ENCODE assay signal across 15 cellular contexts in genomic region chr9:78242041-78242440, GRCh38. TPM values are rescaled to one million over a fixed set of nuclear protein-coding genes. Genes with fewer than 3 reads are reported as not detected.
DNase-seq lines count a peak whose midpoint lies in the region; ATAC-seq and TF ChIP-seq lines count a peak whose summit lies in the region.
"Had no signal": no experiment of that assay in that cellular context is flagged by ENCODE, and none has a peak within 500 bp of the region (broad histone marks: within the 10 kb centered on the region; RNA-seq: fewer than 3 reads in every experiment).

No MANE protein-coding gene starts in this region.

- H2BK120ac ChIP-seq in mesenchymal stem cell (ENCODE audit: low read depth, low read length) (no peak overlapping the region), trophoblast cell (ENCODE audit: insufficient read depth, low read length, poor library complexity) (no peak overlapping the region)

- no peak overlapping the region for H4K12ac ChIP-seq in trophoblast cell (ENCODE audit: low read depth, low read length)

- no peaks in the 10 kb centered on the region for H3K27me3 ChIP-seq in CD4-positive, alpha-beta T cell (ENCODE audit: control insufficient read depth, insufficient read depth, low read length)
- H3K27me3 ChIP-seq in mesenchymal stem cell (ENCODE audit: control insufficient read depth in 1 of 2, insufficient read depth in 1 of 2, low read length in 2 of 2) (no peaks in the 10 kb centered on the region), trophoblast cell (ENCODE audit: insufficient read depth, low read length) (no peaks in the 10 kb centered on the region)
- H3K27me3 ChIP-seq: BE2C had no signal

- H4K91ac ChIP-seq in mesenchymal stem cell (ENCODE audit: low read length) (no peak overlapping the region), trophoblast cell (ENCODE audit: low read depth, low read length) (no peak overlapping the region)

- no peaks in the 10 kb centered on the region for H3K9me3 ChIP-seq in CD4-positive, alpha-beta T cell (ENCODE audit: control insufficient read depth, low read length)
- no peaks in the 10 kb centered on the region for H3K9me3 ChIP-seq in mesenchymal stem cell (ENCODE audit: control insufficient read depth, low read length)
- no peaks in the 10 kb centered on the region for H3K9me3 ChIP-seq in trophoblast cell (ENCODE audit: insufficient read depth, low read depth, low read length)
- H3K9me3 ChIP-seq: BE2C had no signal

- H3K27me3 Mint-ChIP-seq in CD4-positive, alpha-beta T cell: no peaks in the 10 kb centered on the region
- H3K27me3 Mint-ChIP-seq: CD4-positive, CD25-positive, alpha-beta regulatory T cell had no signal

- H3K36me3 ChIP-seq in mesenchymal stem cell (ENCODE audit: control insufficient read depth in 1 of 2, insufficient read depth in 2 of 2, low read depth in 1 of 2, low read length in 2 of 2) (peaks cover 3 to 5% of the 10 kb centered on the region in 2 experiments), trophoblast cell (ENCODE audit: control insufficient read depth in 1 of 2, insufficient read depth in 2 of 2, low read length in 2 of 2) (peaks cover 6% of the 10 kb centered on the region in 2 experiments)

- no peaks in the 10 kb centered on the region for H3K9me3 Mint-ChIP-seq in CD4-positive, alpha-beta T cell
- H3K9me3 Mint-ChIP-seq: CD4-positive, CD25-positive, alpha-beta regulatory T cell; GM23338 had no signal

- CTCF ChIA-PET in CD4-positive, alpha-beta T cell (lab: Charles Lee): no interaction called here

- no peak overlapping the region for H3K27ac ChIP-seq in CD4-positive, alpha-beta T cell (ENCODE audit: low read depth, low read length)
- H3K27ac ChIP-seq in mesenchymal stem cell (ENCODE audit: low read length, poor library complexity, severe bottlenecking) (no peak overlapping the region), trophoblast cell (ENCODE audit: low read depth, low read length) (no peak overlapping the region)
- H3K27ac ChIP-seq: HL-60 had no signal

- H3K14ac ChIP-seq in mesenchymal stem cell (ENCODE audit: low read length in 2 of 2) (no peak overlapping the region), trophoblast cell (ENCODE audit: low read length) (no peak overlapping the region)

- H2AFZ ChIP-seq in mesenchymal stem cell (ENCODE audit: low read depth, low read length): no peak overlapping the region
- H2AFZ ChIP-seq in trophoblast cell (ENCODE audit: insufficient read depth, low read length, poor library complexity): no peak overlapping the region
- H2AFZ ChIP-seq: GM23338 had no signal

- DNase-seq in CD4-positive, alpha-beta T cell: no peak
- DNase-seq in HuH-7 (ENCODE audit: low spot score) (peak; percentile 20), left lobe of liver (ENCODE audit: low spot score) (no peak), mesenchymal stem cell (peak; percentile 19), trophoblast cell (no peak)
- DNase-seq: BE2C, C1 segment of cervical spinal cord, DMS153, DMS79, GDM1, HCEC 1CT had no signal

- no peak overlapping the region for H2BK15ac ChIP-seq in mesenchymal stem cell (ENCODE audit: low read depth, poor library complexity, severe bottlenecking)

- H2AK5ac ChIP-seq in mesenchymal stem cell (ENCODE audit: low read length, severe bottlenecking) (no peak overlapping the region), trophoblast cell (ENCODE audit: low read length) (no peak overlapping the region)

- H3K4me1 Mint-ChIP-seq in CD4-positive, alpha-beta T cell (ENCODE audit: low read depth): peaks cover 50% of the 10 kb centered on the region

- no peak overlapping the region for H3K4ac ChIP-seq in mesenchymal stem cell (ENCODE audit: low read depth in 1 of 2, low read length in 2 of 2)
- H3K4ac ChIP-seq in trophoblast cell (ENCODE audit: low read depth, low read length): no peak overlapping the region

- no peak for ATAC-seq in CD4-positive, alpha-beta T cell (ENCODE audit: poor library complexity)
- ATAC-seq in left lobe of liver (peak; percentile 52), HG03571 (IDR thresholded peaks at IDR 0.05; ENCODE audit: unreplicated experiment) (no peak)
- ATAC-seq: GM23338 had no signal

- H3K9ac ChIP-seq in mesenchymal stem cell (ENCODE audit: low read length) (no peak overlapping the region), trophoblast cell (ENCODE audit: low read length) (no peak overlapping the region)

- H4K8ac ChIP-seq in mesenchymal stem cell (ENCODE audit: low read length) (no peak overlapping the region), trophoblast cell (ENCODE audit: low read depth, low read length) (no peak overlapping the region)

- 88% methylated on average over 2 of the region's 4 CpGs for WGBS in mesenchymal stem cell
- WGBS in trophoblast cell (ENCODE audit: extremely low coverage, insufficient coverage, insufficient read length): no CpG with 5 or more reads among the region's 4 CpGs

- H3K27ac Mint-ChIP-seq in CD4-positive, alpha-beta T cell: peak overlapping the region; percentile 28
- H3K27ac Mint-ChIP-seq: GM23338 had no signal

- H3K18ac ChIP-seq in mesenchymal stem cell (ENCODE audit: low read depth in 1 of 2, low read length in 2 of 2) (no peak overlapping the region), trophoblast cell (ENCODE audit: low read length) (no peak overlapping the region)

- H3K4me1 ChIP-seq in mesenchymal stem cell (ENCODE audit: control insufficient read depth, insufficient read depth, low read depth, low read length) (peaks cover 3% of the 10 kb centered on the region), trophoblast cell (ENCODE audit: control insufficient read depth in 1 of 2, insufficient read depth in 2 of 2, low read length in 2 of 2) (peaks cover 0 to 4% of the 10 kb centered on the region in 2 experiments)
- H3K4me1 ChIP-seq: BE2C had no signal

- intact Hi-C loops in CD4-positive, alpha-beta T cell (cut with DNase I, micrococcal nuclease): no loop called here

- H3K79me2 ChIP-seq in trophoblast cell (ENCODE audit: control insufficient read depth, insufficient read depth, low read length, poor library complexity): no peaks in the 10 kb centered on the region

- peaks cover 47% of the 10 kb centered on the region for H3K36me3 Mint-ChIP-seq in CD4-positive, alpha-beta T cell (ENCODE audit: low read depth)

- no peak for TF ChIP-seq CTCF in CD4-positive, alpha-beta T cell (IDR thresholded peaks at IDR 0.05)

- H3K79me1 ChIP-seq in mesenchymal stem cell (replicated peaks; ENCODE audit: low read length, poor library complexity, severe bottlenecking): peaks cover 21% of the 10 kb centered on the region
- no peaks in the 10 kb centered on the region for H3K79me1 ChIP-seq in trophoblast cell (ENCODE audit: low read length)

- no peak overlapping the region for H3K4me3 Mint-ChIP-seq in CD4-positive, alpha-beta T cell
- H3K4me3 Mint-ChIP-seq: GM23338 had no signal

- POLR2A ChIA-PET in CD4-positive, alpha-beta T cell (lab: Charles Lee): interaction anchor here (0.8 to 0.9 kb wide), 2 partner anchors 17 to 55 kb away, joined by 3 read pairs; partner anchors contain the start of gene PSAT1

- no peak overlapping the region for H2BK5ac ChIP-seq in mesenchymal stem cell (ENCODE audit: low read depth, low read length, poor library complexity, severe bottlenecking)
- H2BK5ac ChIP-seq in trophoblast cell (ENCODE audit: low read depth, low read length, poor library complexity): no peak overlapping the region

- H3K4me2 ChIP-seq in mesenchymal stem cell (ENCODE audit: low read length, poor library complexity, severe bottlenecking) (no peak overlapping the region), trophoblast cell (ENCODE audit: low read length) (no peak overlapping the region)
- H3K4me2 ChIP-seq: GM23338 had no signal

- H3K23ac ChIP-seq in mesenchymal stem cell (ENCODE audit: low read length in 2 of 2) (no peak overlapping the region), trophoblast cell (ENCODE audit: low read length) (no peak overlapping the region)

- H2BK12ac ChIP-seq in mesenchymal stem cell (ENCODE audit: low read length in 2 of 2) (no peak overlapping the region), trophoblast cell (ENCODE audit: low read length) (no peak overlapping the region)

- no peak overlapping the region for H3K4me3 ChIP-seq in mesenchymal stem cell (ENCODE audit: insufficient read depth in 1 of 2, low read depth in 1 of 2, low read length in 2 of 2)
- H3K4me3 ChIP-seq in trophoblast cell (ENCODE audit: low read depth, low read length): no peak overlapping the region
- H3K4me3 ChIP-seq: GM23338 had no signal

RNA-seq across cellular contexts. Expression of gene CEP78, which starts 6.2 kb away (rescaled TPM):
- 10 to 100 TPM; 10.5 to 12.1 TPM for total RNA-seq in CD4-positive, alpha-beta T cell
- 10.8 TPM for total RNA-seq in left lobe of liver
- polyA plus RNA-seq in mesenchymal stem cell (2013, experiment 1 of 2): 6.0 TPM
- 5.7 TPM for polyA plus RNA-seq in mesenchymal stem cell (2013, experiment 2 of 2)
- 29.5 and 30.9 TPM in 2 replicates for polyA plus RNA-seq in trophoblast cell (2013)

RNA-seq across cellular contexts. Expression of gene PSAT1, which starts 54.9 kb away (rescaled TPM):
- under 1 TPM; 0.30 to 0.61 TPM for total RNA-seq in CD4-positive, alpha-beta T cell
- 92.5 TPM for total RNA-seq in left lobe of liver
- polyA plus RNA-seq in mesenchymal stem cell (2013, experiment 1 of 2): 93.9 TPM
- polyA plus RNA-seq in mesenchymal stem cell (2013, experiment 2 of 2): 102 TPM
- polyA plus RNA-seq in trophoblast cell (2013): 75.3 and 77.9 TPM in 2 replicates

Comparison
In these comparisons a context has a peak if more than half of its experiments do, and no peak if none do; other contexts are left out.
1. DNase-seq: peak in HuH-7 (single experiment) and mesenchymal stem cell (single experiment); none in CD4-positive, alpha-beta T cell (0 of 10), left lobe of liver (single experiment) and trophoblast cell (0 of 2).
2. RNA of gene PSAT1, which starts 54.9 kb away (total RNA-seq): 92.5 TPM in left lobe of liver (single experiment); 0.30 to 0.61 TPM in CD4-positive, alpha-beta T cell; every median in the first group is over 10 times any median in the second.